8 cellular contexts compared by ENCODE assay signal in the genomic region with DNA sequence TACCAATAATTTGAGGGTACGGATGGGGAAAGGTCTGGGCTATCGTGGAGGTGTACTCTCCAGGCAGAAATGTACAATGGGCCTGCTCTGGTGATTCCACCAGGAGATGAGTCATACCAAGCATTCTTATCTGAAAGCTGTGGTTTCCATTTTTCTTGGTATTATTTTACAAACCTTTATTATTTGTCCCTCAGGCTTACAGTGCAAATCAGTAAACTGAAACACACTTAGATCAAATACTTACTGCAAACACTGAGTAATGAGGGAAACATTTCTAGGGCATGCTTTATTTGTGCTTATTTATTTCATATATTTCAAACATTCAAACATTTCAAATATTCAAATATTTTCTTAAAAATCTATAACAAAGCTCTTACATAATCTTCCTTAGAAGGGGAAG.
DNase-seq lines count a peak whose midpoint lies in the region; ATAC-seq, FAIRE-seq and TF ChIP-seq lines count a peak whose summit lies in the region.

No MANE protein-coding gene starts in this region.

- no peak overlapping the region for H3K4me3 ChIP-seq in fibroblast of mammary gland (ENCODE audit: control insufficient read depth, low read depth, low read length)
- no peak overlapping the region for H3K4me3 ChIP-seq in small intestine (ENCODE audit: low read depth in 1 of 2, low read length in 2 of 2)
- H3K4me3 ChIP-seq in naive thymus-derived CD4-positive, alpha-beta T cell (ENCODE audit: low read length), result no peak overlapping the region

- no peaks in the 10 kb centered on the region for H3K9me3 ChIP-seq in small intestine (ENCODE audit: control insufficient read depth, low read depth)
- H3K9me3 ChIP-seq in naive thymus-derived CD4-positive, alpha-beta T cell (ENCODE audit: control insufficient read depth in 2 of 3, low read length in 3 of 3), result no peaks in the 10 kb centered on the region

- H3K27me3 ChIP-seq in small intestine (ENCODE audit: control insufficient read depth in 2 of 2, insufficient read depth in 2 of 2, low read length in 2 of 2), result no peaks in the 10 kb centered on the region
- no peaks in the 10 kb centered on the region for H3K27me3 ChIP-seq in naive thymus-derived CD4-positive, alpha-beta T cell (ENCODE audit: control insufficient read depth in 2 of 2, insufficient read depth in 2 of 2, low read length in 2 of 2)

- no peak overlapping the region for H3K27ac Mint-ChIP-seq in naive thymus-derived CD4-positive, alpha-beta T cell

- no peaks in the 10 kb centered on the region for H3K36me3 ChIP-seq in small intestine (ENCODE audit: control insufficient read depth in 2 of 2, insufficient read depth in 2 of 2, low read length in 2 of 2)
- no peaks in the 10 kb centered on the region for H3K36me3 ChIP-seq in naive thymus-derived CD4-positive, alpha-beta T cell (ENCODE audit: control insufficient read depth in 2 of 3, insufficient read depth in 3 of 3, low read length in 3 of 3)

- peaks cover 0 to 6% (median 0%) of the 10 kb centered on the region in 5 donors for H3K27me3 Mint-ChIP-seq in naive thymus-derived CD4-positive, alpha-beta T cell

- DNase-seq in GM10266 (ENCODE audit: extremely low spot score) (peak; percentile 32), HS-27A (ENCODE audit: low read depth) (peak; percentile 42), fibroblast of mammary gland (ENCODE audit: low read depth) (peak; percentile 53), small intestine (no peak), DMS 273 (lab: John Stamatoyannopoulos, UW; ENCODE audit: unreplicated experiment) (no peak)
- DNase-seq in activated naive CD4-positive, alpha-beta T cell treated with Interleukin-2 at 50 U/mL for 16 hours, result no peak
- DNase-seq in naive thymus-derived CD4-positive, alpha-beta T cell, result no peak

- no peak for FAIRE-seq in small intestine (lab: Jason Lieb, UNC)

- TF ChIP-seq CTCF in GM10266 (IDR thresholded peaks at IDR 0.05; ENCODE audit: control insufficient read depth, insufficient read depth, low read depth, missing control alignments), result no peak
- TF ChIP-seq CTCF in fibroblast of mammary gland (conservative IDR thresholded peaks at IDR 0.05; ENCODE audit: control insufficient read depth, insufficient read depth, low read depth, low read length), result no peak

- no peaks in the 10 kb centered on the region for H3K4me1 Mint-ChIP-seq in naive thymus-derived CD4-positive, alpha-beta T cell

- intact Hi-C loops in naive thymus-derived CD4-positive, alpha-beta T cell (cut with micrococcal nuclease), result no loop called here

- WGBS in small intestine, 3 donors, result 75 to 90% (median 83%) methylated on average over 2 of the region's 2 CpGs

- peak; percentile 61 for ATAC-seq in GM21737 (IDR thresholded peaks at IDR 0.05; ENCODE audit: unreplicated experiment)
- ATAC-seq in naive thymus-derived CD4-positive, alpha-beta T cell, result no peak

- H3K4me1 ChIP-seq in small intestine (ENCODE audit: control insufficient read depth in 2 of 2, insufficient read depth in 1 of 2, low read depth in 1 of 2, low read length in 1 of 2), result no peaks in the 10 kb centered on the region
- no peaks in the 10 kb centered on the region for H3K4me1 ChIP-seq in naive thymus-derived CD4-positive, alpha-beta T cell (ENCODE audit: control insufficient read depth in 2 of 2, insufficient read depth in 2 of 2, low read length in 2 of 2)

- H3K27ac ChIP-seq in small intestine (ENCODE audit: low read depth in 1 of 2, low read length in 1 of 2), result no peak overlapping the region
- H3K27ac ChIP-seq in naive thymus-derived CD4-positive, alpha-beta T cell (ENCODE audit: low read depth, low read length), result no peak overlapping the region

- no peak overlapping the region for H3K4me3 Mint-ChIP-seq in naive thymus-derived CD4-positive, alpha-beta T cell

- CTCF ChIA-PET in naive thymus-derived CD4-positive, alpha-beta T cell (lab: Charles Lee), result no interaction called here

- no peaks in the 10 kb centered on the region for H3K36me3 Mint-ChIP-seq in naive thymus-derived CD4-positive, alpha-beta T cell

- POLR2A ChIA-PET in naive thymus-derived CD4-positive, alpha-beta T cell (lab: Charles Lee), result no interaction called here

- peaks cover 2 to 22% (median 5%) of the 10 kb centered on the region in 11 donors for H3K9me3 Mint-ChIP-seq in naive thymus-derived CD4-positive, alpha-beta T cell

Comparison
In these comparisons a context has a peak if more than half of its experiments do, and no peak if none do; other contexts are left out.
1. DNase-seq: peak in GM10266 (single experiment), HS-27A (single experiment) and fibroblast of mammary gland (single experiment); none in activated naive CD4-positive, alpha-beta T cell treated with Interleukin-2 at 50 U/mL for 16 hours (single experiment), small intestine (single experiment), naive thymus-derived CD4-positive, alpha-beta T cell (0 of 9) and DMS 273 (single experiment).